Comparison of ENCODE assay signal across 16 cellular contexts in genomic region chr6:137879885-137880430, GRCh38. TPM values are rescaled to one million over a fixed set of nuclear protein-coding genes. Genes with fewer than 3 reads are reported as not detected.
A peak's percentile ranks its signal among the peaks of the same experiment; 100 is the strongest.
DNase-seq lines count a peak whose midpoint lies in the region; ATAC-seq lines count a peak whose summit lies in the region.
"Had no signal": no experiment of that assay in that cellular context is flagged by ENCODE, and none has a peak within 500 bp of the region (broad histone marks: within the 10 kb centered on the region; RNA-seq: fewer than 3 reads in every experiment).

No MANE protein-coding gene starts in this region.

- H3K27ac ChIP-seq in BLaER1 (peak overlapping the region; percentile 88), SJCRH30 (no peak overlapping the region), trophoblast cell (ENCODE audit: low read depth, low read length) (no peak overlapping the region)
- H3K27ac ChIP-seq in CD8-positive, alpha-beta memory T cell (ENCODE audit: low read depth, low read length), result no peak overlapping the region
- H3K27ac ChIP-seq: SK-N-MC had no signal

- H3K79me2 ChIP-seq in trophoblast cell (ENCODE audit: control insufficient read depth, insufficient read depth, low read length, poor library complexity), result no peaks in the 10 kb centered on the region

- H3K9ac ChIP-seq in BLaER1 (peak overlapping the region; percentile 79), trophoblast cell (ENCODE audit: low read length) (no peak overlapping the region)

- H3K4me2 ChIP-seq in BLaER1 (peak overlapping the region; percentile 89), trophoblast cell (ENCODE audit: low read length) (no peak overlapping the region)

- DNase-seq in CD8-positive, alpha-beta memory T cell, result peak in 2 of 5 donors; percentile 34 to 37
- no peak for DNase-seq in activated T-helper 2 cell treated with anti-CD3 and anti-CD28 coated beads, Interferon-gamma antibody, Interleukin-2, Interleukin-4, amounts not matched to agents 10 μg/mL and 5 μg/mL and 100 μg/mL, durations not matched to agents 14 hours and 24 hours and 36 hours (ENCODE audit: low spot score)
- no peak for DNase-seq in memory B cell (ENCODE audit: low spot score in 2 of 2)
- no peak for DNase-seq in activated gamma-delta T cell treated with Interleukin-2 at 50 U/mL for 16 hours
- no peak for DNase-seq in SJCRH30
- no peak for DNase-seq in trophoblast cell
- DNase-seq: caudate nucleus; foreskin fibroblast; NCI-H187 treated with DMSO at 0.1 percent for 48 hours; NCI-H510A treated with DMSO at 0.1 percent for 48 hours; OCI-M1; stimulated activated CD4-positive, alpha-beta T cell treated with anti-CD3 and anti-CD28 coated beads, Interleukin-12 subunit alpha, Interleukin-12 subunit beta, amount 100 ng/mL, for 4 hours had no signal

- H3K36me3 ChIP-seq in BLaER1, result peaks cover 90% of the 10 kb centered on the region
- H3K36me3 ChIP-seq in CD8-positive, alpha-beta memory T cell (ENCODE audit: insufficient read depth, low read length), result peaks cover 74% of the 10 kb centered on the region
- H3K36me3 ChIP-seq in SJCRH30, result peaks cover 93% of the 10 kb centered on the region
- H3K36me3 ChIP-seq in trophoblast cell (ENCODE audit: control insufficient read depth in 1 of 2, insufficient read depth in 2 of 2, low read length in 2 of 2), result peaks cover 35 to 55% of the 10 kb centered on the region in 2 experiments

- H3K4me3 ChIP-seq in BLaER1 (peak overlapping the region; percentile 63), SJCRH30 (no peak overlapping the region), trophoblast cell (ENCODE audit: low read depth, low read length) (no peak overlapping the region)
- H3K4me3 ChIP-seq in CD8-positive, alpha-beta memory T cell (ENCODE audit: low read length), result no peak overlapping the region
- H3K4me3 ChIP-seq: SK-N-MC had no signal

- H2BK5ac ChIP-seq in trophoblast cell (ENCODE audit: low read depth, low read length, poor library complexity), result no peak overlapping the region

- no peak for ATAC-seq in memory B cell (ENCODE audit: low read depth)
- no peak for ATAC-seq in HG03439 (IDR thresholded peaks at IDR 0.05; ENCODE audit: unreplicated experiment)

- H3K27me3 Mint-ChIP-seq in CD8-positive, alpha-beta memory T cell, result peaks cover 0 to 39% of the 10 kb centered on the region in 2 donors
- no peaks in the 10 kb centered on the region for H3K27me3 Mint-ChIP-seq in activated T-helper 2 cell treated with anti-CD3 and anti-CD28 coated beads, Interferon-gamma antibody, Interleukin-2, Interleukin-4, amounts not matched to agents 10 μg/mL and 5 μg/mL and 100 μg/mL, durations not matched to agents 14 hours and 24 hours and 36 hours (ENCODE audit: low read depth)
- H3K27me3 Mint-ChIP-seq in memory B cell, result no peaks in the 10 kb centered on the region

- H3K4me1 ChIP-seq in BLaER1, result peaks cover 94% of the 10 kb centered on the region
- H3K4me1 ChIP-seq in CD8-positive, alpha-beta memory T cell (ENCODE audit: insufficient read depth, low read length), result peaks cover 35% of the 10 kb centered on the region
- H3K4me1 ChIP-seq in SJCRH30, result peaks cover 6% of the 10 kb centered on the region
- peaks cover 2 to 4% of the 10 kb centered on the region in 2 experiments for H3K4me1 ChIP-seq in trophoblast cell (ENCODE audit: control insufficient read depth in 1 of 2, insufficient read depth in 2 of 2, low read length in 2 of 2)

- H3K18ac ChIP-seq in trophoblast cell (ENCODE audit: low read length), result no peak overlapping the region

- no peak overlapping the region for H2BK12ac ChIP-seq in trophoblast cell (ENCODE audit: low read length)

- H2BK120ac ChIP-seq in trophoblast cell (ENCODE audit: insufficient read depth, low read length, poor library complexity), result no peak overlapping the region

- no peak overlapping the region for H2AFZ ChIP-seq in trophoblast cell (ENCODE audit: insufficient read depth, low read length, poor library complexity)

- H3K4me1 Mint-ChIP-seq in CD8-positive, alpha-beta memory T cell, result peaks cover 46 to 91% (median 87%) of the 10 kb centered on the region in 3 donors
- peaks cover 75% of the 10 kb centered on the region for H3K4me1 Mint-ChIP-seq in activated T-helper 2 cell treated with anti-CD3 and anti-CD28 coated beads, Interferon-gamma antibody, Interleukin-2, Interleukin-4, amounts not matched to agents 10 μg/mL and 5 μg/mL and 100 μg/mL, durations not matched to agents 14 hours and 24 hours and 36 hours (ENCODE audit: low read depth)
- peaks cover 10% of the 10 kb centered on the region for H3K4me1 Mint-ChIP-seq in memory B cell

- H3K36me3 Mint-ChIP-seq in CD8-positive, alpha-beta memory T cell, result peaks cover 41 to 92% (median 55%) of the 10 kb centered on the region in 3 donors
- peaks cover 94% of the 10 kb centered on the region for H3K36me3 Mint-ChIP-seq in activated T-helper 2 cell treated with anti-CD3 and anti-CD28 coated beads, Interferon-gamma antibody, Interleukin-2, Interleukin-4, amounts not matched to agents 10 μg/mL and 5 μg/mL and 100 μg/mL, durations not matched to agents 14 hours and 24 hours and 36 hours (ENCODE audit: low read depth)
- H3K36me3 Mint-ChIP-seq in memory B cell, result peaks cover 38% of the 10 kb centered on the region

- H4K91ac ChIP-seq in trophoblast cell (ENCODE audit: low read depth, low read length), result no peak overlapping the region

- H3K23ac ChIP-seq in trophoblast cell (ENCODE audit: low read length), result no peak overlapping the region

- WGBS in trophoblast cell (ENCODE audit: extremely low coverage, insufficient coverage, insufficient read length), result no CpG with 5 or more reads among the region's 9 CpGs

- H3K9me3 ChIP-seq in BLaER1 (peaks cover 4% of the 10 kb centered on the region; the same call in 1 of the 2 replicates), SJCRH30 (replicated peaks) (no peaks in the 10 kb centered on the region; the same call in 1 of the 2 replicates), trophoblast cell (ENCODE audit: insufficient read depth, low read depth, low read length) (no peaks in the 10 kb centered on the region)
- H3K9me3 ChIP-seq in CD8-positive, alpha-beta memory T cell (ENCODE audit: low read length), result no peaks in the 10 kb centered on the region

- H4K8ac ChIP-seq in trophoblast cell (ENCODE audit: low read depth, low read length), result no peak overlapping the region

- H3K27ac Mint-ChIP-seq in CD8-positive, alpha-beta memory T cell, result peak overlapping the region; percentile 36 to 90 (median 83)
- H3K27ac Mint-ChIP-seq in activated T-helper 2 cell treated with anti-CD3 and anti-CD28 coated beads, Interferon-gamma antibody, Interleukin-2, Interleukin-4, amounts not matched to agents 10 μg/mL and 5 μg/mL and 100 μg/mL, durations not matched to agents 14 hours and 24 hours and 36 hours, result peak overlapping the region; percentile 76
- H3K27ac Mint-ChIP-seq in memory B cell, result peak overlapping the region; percentile 75
- H3K27ac Mint-ChIP-seq: progenitor cell of endocrine pancreas had no signal

- peak overlapping the region in 6 of 7 donors; percentile 32 to 82 (median 53) for H3K4me3 Mint-ChIP-seq in CD8-positive, alpha-beta memory T cell
- no peak overlapping the region for H3K4me3 Mint-ChIP-seq in activated T-helper 2 cell treated with anti-CD3 and anti-CD28 coated beads, Interferon-gamma antibody, Interleukin-2, Interleukin-4, amounts not matched to agents 10 μg/mL and 5 μg/mL and 100 μg/mL, durations not matched to agents 14 hours and 24 hours and 36 hours (ENCODE audit: low read depth)
- no peak overlapping the region for H3K4me3 Mint-ChIP-seq in memory B cell

- H3K79me1 ChIP-seq in trophoblast cell (ENCODE audit: low read length), result peaks cover 1% of the 10 kb centered on the region

- H2AK5ac ChIP-seq in trophoblast cell (ENCODE audit: low read length), result no peak overlapping the region

- H3K14ac ChIP-seq in trophoblast cell (ENCODE audit: low read length), result no peak overlapping the region

- peaks cover 73% of the 10 kb centered on the region for H4K20me1 ChIP-seq in BLaER1

- no peak overlapping the region for H4K12ac ChIP-seq in trophoblast cell (ENCODE audit: low read depth, low read length)

- CTCF ChIA-PET in CD8-positive, alpha-beta memory T cell (lab: Charles Lee), result interaction anchor here (1.7 to 6.5 kb wide), 3 partner anchors 10 to 81 kb away, joined by 5 to 49 read pairs (median 6); partner anchors contain the start of gene TNFAIP3

- peaks cover 0 to 4% (median 0%) of the 10 kb centered on the region in 5 donors for H3K9me3 Mint-ChIP-seq in CD8-positive, alpha-beta memory T cell
- H3K9me3 Mint-ChIP-seq in activated T-helper 2 cell treated with anti-CD3 and anti-CD28 coated beads, Interferon-gamma antibody, Interleukin-2, Interleukin-4, amounts not matched to agents 10 μg/mL and 5 μg/mL and 100 μg/mL, durations not matched to agents 14 hours and 24 hours and 36 hours, result peaks cover 4% of the 10 kb centered on the region
- H3K9me3 Mint-ChIP-seq in memory B cell, result no peaks in the 10 kb centered on the region

- POLR2A ChIA-PET in CD8-positive, alpha-beta memory T cell (lab: Charles Lee), result no interaction called here

- H3K27me3 ChIP-seq in BLaER1, result no peaks in the 10 kb centered on the region
- no peaks in the 10 kb centered on the region for H3K27me3 ChIP-seq in CD8-positive, alpha-beta memory T cell (ENCODE audit: insufficient read depth, low read length, poor library complexity, severe bottlenecking)
- no peaks in the 10 kb centered on the region for H3K27me3 ChIP-seq in SJCRH30
- H3K27me3 ChIP-seq in trophoblast cell (ENCODE audit: insufficient read depth, low read length), result no peaks in the 10 kb centered on the region

- H3K4ac ChIP-seq in trophoblast cell (ENCODE audit: low read depth, low read length), result no peak overlapping the region

- intact Hi-C loops in activated T-helper 2 cell treated with anti-CD3 and anti-CD28 coated beads, Interferon-gamma antibody, Interleukin-2, Interleukin-4, amounts not matched to agents 10 μg/mL and 5 μg/mL and 100 μg/mL, durations not matched to agents 14 hours and 24 hours and 36 hours (cut with micrococcal nuclease), result no loop called here

RNA-seq across cellular contexts. Expression of gene TNFAIP3, which starts 12.9 kb away (rescaled TPM):
- 100 to 1,000 TPM; 267 to 298 TPM for total RNA-seq in CD8-positive, alpha-beta memory T cell
- polyA plus RNA-seq in CD8-positive, alpha-beta memory T cell, result 127 TPM
- total RNA-seq in activated T-helper 2 cell treated with anti-CD3 and anti-CD28 coated beads, Interferon-gamma antibody, Interleukin-2, Interleukin-4, amounts not matched to agents 10 μg/mL and 5 μg/mL and 100 μg/mL, durations not matched to agents 14 hours and 24 hours and 36 hours, result 250 and 251 TPM in 2 replicates
- 39.7 and 39.9 TPM in 2 replicates for total RNA-seq in SJCRH30 (2014; rRNA removed; shearing (Covaris generic))
- 59.7 and 64.7 TPM in 2 replicates for polyA plus RNA-seq in trophoblast cell (2013)

Comparison
In these comparisons a context has a peak if more than half of its experiments do, and no peak if none do; other contexts are left out.
1. H3K4me3 Mint-ChIP-seq: peak in CD8-positive, alpha-beta memory T cell (6 of 7); none in activated T-helper 2 cell treated with anti-CD3 and anti-CD28 coated beads, Interferon-gamma antibody, Interleukin-2, Interleukin-4, amounts not matched to agents 10 μg/mL and 5 μg/mL and 100 μg/mL, durations not matched to agents 14 hours and 24 hours and 36 hours (single experiment) and memory B cell (single experiment).
2. Peak in every context shown above with its lines, with median percentiles within 50 percentile points of each other: H3K27ac Mint-ChIP-seq.